In the genomic region with DNA sequence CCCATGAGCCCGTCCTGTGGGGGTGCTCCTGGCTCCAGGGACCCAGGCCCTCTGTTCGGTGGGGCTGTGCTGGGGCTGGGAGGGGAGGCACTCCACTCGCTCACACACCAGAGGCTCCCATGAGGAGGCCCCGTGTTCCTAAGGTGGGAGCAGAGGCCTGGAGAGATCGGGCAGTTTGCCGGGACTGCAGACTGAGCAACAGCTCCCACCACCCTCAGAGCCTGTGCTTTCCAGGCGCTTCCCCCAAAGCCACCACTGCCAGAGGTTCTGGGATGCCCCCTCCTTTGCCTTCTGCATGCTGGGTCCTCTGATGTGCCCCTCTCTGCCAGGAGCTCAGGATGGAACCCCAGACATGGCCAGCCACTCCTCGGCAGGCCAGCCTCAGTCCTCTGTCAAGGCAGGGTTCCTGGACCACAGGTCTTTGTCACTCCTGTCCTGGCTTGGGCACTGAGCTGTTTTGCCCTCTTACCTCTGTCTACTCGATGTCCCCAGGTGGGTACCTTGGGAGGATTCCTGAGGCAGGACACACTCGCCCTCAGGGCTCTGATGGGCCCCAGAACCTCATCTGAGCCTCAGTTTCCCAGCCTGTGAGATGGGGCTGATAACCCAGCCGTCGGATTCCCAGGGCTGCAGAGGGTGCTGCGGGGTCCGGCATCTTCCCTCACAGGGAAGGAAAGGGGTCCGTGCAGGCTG, we compare ENCODE assay signal across 22 cellular contexts.
DNase-seq lines count a peak whose midpoint lies in the region; ATAC-seq, FAIRE-seq and TF ChIP-seq lines count a peak whose summit lies in the region.
"Had no signal": no experiment of that assay in that cellular context is flagged by ENCODE, and none has a peak within 500 bp of the region (broad histone marks: within the 10 kb centered on the region; RNA-seq: fewer than 3 reads in every experiment).

No MANE protein-coding gene starts in this region.

- H3K14ac ChIP-seq in neuronal stem cell (ENCODE audit: low read length), result no peak overlapping the region

- H2AFZ ChIP-seq in neuronal stem cell (ENCODE audit: low read length), result no peak overlapping the region

- no peak for FAIRE-seq in kidney (lab: Jason Lieb, UNC)
- FAIRE-seq: A204.1, D721Med, G401.6, GM12891, GM19239 had no signal

- CTCF ChIA-PET in activated CD4-positive, alpha-beta memory T cell treated with anti-CD3 and anti-CD28 coated beads, Interleukin-2, amount 10 ng/mL, durations not matched to agents 7 days and 5 days (lab: Charles Lee), result no interaction called here

- no peak overlapping the region for H3K4me3 Mint-ChIP-seq in chondrocyte (ENCODE audit: unreplicated experiment)
- H3K4me3 Mint-ChIP-seq in activated CD4-positive, alpha-beta memory T cell treated with anti-CD3 and anti-CD28 coated beads, Interleukin-2, amount 10 ng/mL, durations not matched to agents 7 days and 5 days, result no peak overlapping the region
- H3K4me3 Mint-ChIP-seq: CD4-positive, alpha-beta T cell; CD8-positive, alpha-beta T cell had no signal

- H3K4me2 ChIP-seq in neuronal stem cell (ENCODE audit: insufficient read depth, low read length, poor library complexity, severe bottlenecking), result no peak overlapping the region

- H3K9ac ChIP-seq in kidney (ENCODE audit: low read length in 2 of 2) (no peak overlapping the region), neuronal stem cell (ENCODE audit: low read depth, low read length, poor library complexity) (no peak overlapping the region)
- H3K9ac ChIP-seq: BLaER1 treated with 17β-estradiol and CSF1 and Interleukin-3, amounts not matched to agents 10 nM and 100 nM had no signal

- no CpG with 5 or more reads among the region's 15 CpGs for WGBS in neuronal stem cell (ENCODE audit: extremely low coverage in 2 of 2, insufficient read length in 2 of 2, insufficient replicate concordance in 1 of 2), 2 donors
- 70 to 87% (median 82%) methylated on average over 5 to 15 of the region's 15 CpGs for whole genome bisulfite sequencing in spleen, 5 donors

- no peak for ATAC-seq in HG03196 (IDR thresholded peaks at IDR 0.05; ENCODE audit: unreplicated experiment)
- ATAC-seq: CD8-positive, alpha-beta T cell had no signal

- TF ChIP-seq CTCF in chondrocyte (IDR thresholded peaks at IDR 0.05) (no peak), kidney (IDR thresholded peaks at IDR 0.05; ENCODE audit: borderline replicate concordance, extremely low read depth, insufficient read depth) (no peak), spleen (IDR thresholded peaks at IDR 0.05 in 8 of 11, conservative IDR thresholded peaks at IDR 0.05 in 3 of 11) (no peak)

- no peak for TF ChIP-seq POLR2A in spleen (IDR thresholded peaks at IDR 0.05)

- no peak overlapping the region for H3K23ac ChIP-seq in neuronal stem cell (ENCODE audit: low read depth, low read length, poor library complexity)

- intact Hi-C loops in kidney (cut with DNase I) (no loop called here), spleen (cut with DNase I; ENCODE audit: low total_unique reads) (no loop called here)

- H2BK12ac ChIP-seq in neuronal stem cell (ENCODE audit: low read length), result peak overlapping the region; percentile 64

- H3K27ac Mint-ChIP-seq in chondrocyte (ENCODE audit: unreplicated experiment), result no peak overlapping the region
- H3K27ac Mint-ChIP-seq in activated CD4-positive, alpha-beta memory T cell treated with anti-CD3 and anti-CD28 coated beads, Interleukin-2, amount 10 ng/mL, durations not matched to agents 7 days and 5 days, result no peak overlapping the region
- H3K27ac Mint-ChIP-seq: CD4-positive, alpha-beta T cell; CD8-positive, alpha-beta T cell had no signal

- H2BK15ac ChIP-seq in neuronal stem cell (ENCODE audit: low read length), result peak overlapping the region; percentile 95

- no peaks in the 10 kb centered on the region for H3K79me1 ChIP-seq in neuronal stem cell (ENCODE audit: low read depth, low read length)

- peaks cover 1% of the 10 kb centered on the region for H3K36me3 Mint-ChIP-seq in chondrocyte (ENCODE audit: low read depth)
- no peaks in the 10 kb centered on the region for H3K36me3 Mint-ChIP-seq in activated CD4-positive, alpha-beta memory T cell treated with anti-CD3 and anti-CD28 coated beads, Interleukin-2, amount 10 ng/mL, durations not matched to agents 7 days and 5 days (ENCODE audit: low read depth)
- H3K36me3 Mint-ChIP-seq: CD8-positive, alpha-beta T cell had no signal

- no peak overlapping the region for H2BK5ac ChIP-seq in neuronal stem cell (ENCODE audit: low read length)

- H3K4me3 ChIP-seq in kidney (ENCODE audit: low read length in 2 of 2) (no peak overlapping the region), neuronal stem cell (ENCODE audit: low read length in 2 of 2) (no peak overlapping the region), spleen (no peak overlapping the region)
- H3K4me3 ChIP-seq: BLaER1 treated with 17β-estradiol and CSF1 and Interleukin-3, amounts not matched to agents 10 nM and 100 nM had no signal

- H4K8ac ChIP-seq in neuronal stem cell (ENCODE audit: low read depth, low read length), result no peak overlapping the region

- DNase-seq in chondrocyte (ENCODE audit: low spot score) (peak; percentile 78), kidney (peak; percentile 60), neuronal stem cell (ENCODE audit: low spot score) (no peak), spleen (no peak)
- no peak for DNase-seq in activated CD4-positive, alpha-beta memory T cell treated with anti-CD3 and anti-CD28 coated beads, Interleukin-2, amount 10 ng/mL, durations not matched to agents 7 days and 5 days
- DNase-seq: 8988T; ACHN; BE2C; Caco-2; Calu3; CD4-positive, alpha-beta T cell; CD8-positive, alpha-beta T cell; DMS79 treated with DMSO at 0.1 percent for 48 hours; GF-D8 had no signal

- POLR2A ChIA-PET in activated CD4-positive, alpha-beta memory T cell treated with anti-CD3 and anti-CD28 coated beads, Interleukin-2, amount 10 ng/mL, durations not matched to agents 7 days and 5 days (lab: Charles Lee), result no interaction called here

- H3K27ac ChIP-seq in kidney (ENCODE audit: low read depth in 2 of 2, low read length in 2 of 2) (no peak overlapping the region), neuronal stem cell (replicated peaks; ENCODE audit: low read length) (no peak overlapping the region), spleen (no peak overlapping the region)
- H3K27ac ChIP-seq: BLaER1 treated with 17β-estradiol and CSF1 and Interleukin-3, amounts not matched to agents 10 nM and 100 nM; C4-2B had no signal

- H3K9me3 Mint-ChIP-seq in chondrocyte (ENCODE audit: low read depth), result peaks cover 5% of the 10 kb centered on the region
- H3K9me3 Mint-ChIP-seq in activated CD4-positive, alpha-beta memory T cell treated with anti-CD3 and anti-CD28 coated beads, Interleukin-2, amount 10 ng/mL, durations not matched to agents 7 days and 5 days, result peaks cover 5% of the 10 kb centered on the region
- H3K9me3 Mint-ChIP-seq: CD4-positive, alpha-beta T cell; CD8-positive, alpha-beta T cell had no signal

- H3K27me3 Mint-ChIP-seq in chondrocyte (ENCODE audit: low read depth), result peaks cover 76% of the 10 kb centered on the region
- H3K27me3 Mint-ChIP-seq in activated CD4-positive, alpha-beta memory T cell treated with anti-CD3 and anti-CD28 coated beads, Interleukin-2, amount 10 ng/mL, durations not matched to agents 7 days and 5 days, result peaks cover 31% of the 10 kb centered on the region

- H3K36me3 ChIP-seq in kidney (ENCODE audit: control insufficient read depth in 1 of 2, insufficient read depth in 2 of 2, low read length in 2 of 2) (no peaks in the 10 kb centered on the region), neuronal stem cell (replicated peaks in 1 of 2; ENCODE audit: control insufficient read depth in 2 of 2, insufficient read depth in 2 of 2, low read length in 2 of 2) (no peaks in the 10 kb centered on the region), spleen (no peaks in the 10 kb centered on the region)
- H3K36me3 ChIP-seq: BE2C; BLaER1 treated with 17β-estradiol and CSF1 and Interleukin-3, amounts not matched to agents 10 nM and 100 nM had no signal

- H3K4me1 Mint-ChIP-seq in chondrocyte (ENCODE audit: low read depth), result no peaks in the 10 kb centered on the region
- peaks cover 8% of the 10 kb centered on the region for H3K4me1 Mint-ChIP-seq in activated CD4-positive, alpha-beta memory T cell treated with anti-CD3 and anti-CD28 coated beads, Interleukin-2, amount 10 ng/mL, durations not matched to agents 7 days and 5 days

- no peaks in the 10 kb centered on the region for H3K9me3 ChIP-seq in kidney (ENCODE audit: control insufficient read depth in 1 of 2, low read length in 2 of 2)
- peaks cover 2 to 6% of the 10 kb centered on the region in 2 donors for H3K9me3 ChIP-seq in neuronal stem cell (replicated peaks in 1 of 2; ENCODE audit: control insufficient read depth in 2 of 2, insufficient read depth in 1 of 2, low read depth in 1 of 2, low read length in 2 of 2)
- peaks cover 0 to 11% (median 3%) of the 10 kb centered on the region in 8 donors for H3K9me3 ChIP-seq in spleen
- H3K9me3 ChIP-seq: BE2C, Caco-2 had no signal

- H3K4me1 ChIP-seq in kidney (ENCODE audit: control insufficient read depth in 1 of 2, insufficient read depth in 1 of 2, low read depth in 1 of 2, low read length in 2 of 2) (no peaks in the 10 kb centered on the region), neuronal stem cell (ENCODE audit: control insufficient read depth in 2 of 2, insufficient read depth in 1 of 2, low read depth in 1 of 2, low read length in 2 of 2) (peaks cover 0 to 36% of the 10 kb centered on the region in 2 donors), spleen (peaks cover 0 to 15% (median 0%) of the 10 kb centered on the region in 6 donors)
- H3K4me1 ChIP-seq: Caco-2 had no signal

- peak overlapping the region; percentile 99 for H2AK5ac ChIP-seq in neuronal stem cell (ENCODE audit: low read depth, low read length)

- H3K27me3 ChIP-seq in neuronal stem cell (ENCODE audit: control insufficient read depth in 3 of 3, insufficient read depth in 3 of 3, low read depth in 1 of 3, low read length in 3 of 3), result peaks cover 0 to 84% (median 0%) of the 10 kb centered on the region in 3 experiments
- peaks cover 0 to 93% (median 19%) of the 10 kb centered on the region in 7 donors for H3K27me3 ChIP-seq in spleen (replicated peaks in 1 of 7)
- H3K27me3 ChIP-seq: BE2C had no signal

- no peak overlapping the region for H4K91ac ChIP-seq in neuronal stem cell (ENCODE audit: low read depth, low read length, poor library complexity)

- no peak overlapping the region for H2BK120ac ChIP-seq in neuronal stem cell (ENCODE audit: low read depth, low read length)

- no peak overlapping the region for H3K4ac ChIP-seq in neuronal stem cell (ENCODE audit: low read length)

- H3K18ac ChIP-seq in neuronal stem cell (ENCODE audit: low read length), result peak overlapping the region; percentile 87

Comparison
In these comparisons a context has a peak if more than half of its experiments do, and no peak if none do; other contexts are left out.
1. DNase-seq: peak in chondrocyte (single experiment) and kidney (single experiment); none in neuronal stem cell (single experiment), spleen (single experiment) and activated CD4-positive, alpha-beta memory T cell treated with anti-CD3 and anti-CD28 coated beads, Interleukin-2, amount 10 ng/mL, durations not matched to agents 7 days and 5 days (single experiment).